Comparison of ENCODE assay signal across 7 cellular contexts in genomic region chrX:40170830-40171512, GRCh38.
DNase-seq lines count a peak whose midpoint lies in the region; ATAC-seq and TF ChIP-seq lines count a peak whose summit lies in the region.

No MANE protein-coding gene starts in this region.

- no peak for TF ChIP-seq POLR2A in gastroesophageal sphincter (IDR thresholded peaks at IDR 0.05)

- 13 to 31% methylated on average over 3 to 6 of the region's 17 CpGs for WGBS in gastroesophageal sphincter (ENCODE audit: low coverage in 1 of 2), 2 donors

- no peak for ATAC-seq in gastroesophageal sphincter
- no peak for ATAC-seq in GM21447 (IDR thresholded peaks at IDR 0.05; ENCODE audit: unreplicated experiment)
- no peak for ATAC-seq in HG02678 (IDR thresholded peaks at IDR 0.05; ENCODE audit: unreplicated experiment)

- no peak overlapping the region for H3K9ac ChIP-seq in SK-N-MC (ENCODE audit: insufficient read length)

- H3K27me3 ChIP-seq in H7 (ENCODE audit: control insufficient read depth, insufficient read depth, low read length) (peaks cover 47% of the 10 kb centered on the region; the same call in 1 of the 2 replicates), gastroesophageal sphincter (no peaks in the 10 kb centered on the region)

- no peak for TF ChIP-seq CTCF in gastroesophageal sphincter (IDR thresholded peaks at IDR 0.05)

- TF ChIP-seq EP300 in gastroesophageal sphincter (IDR thresholded peaks at IDR 0.05): no peak

- H3K4me1 ChIP-seq in gastroesophageal sphincter: peaks cover 0 to 59% (median 0%) of the 10 kb centered on the region in 3 donors

- H3K27ac ChIP-seq in SK-N-MC: peak overlapping the region; percentile 89
- H3K27ac ChIP-seq in gastroesophageal sphincter: peak overlapping the region; percentile 85 to 93 (median 92)

- no peaks in the 10 kb centered on the region for H3K9me3 ChIP-seq in SK-N-MC (ENCODE audit: low read depth, low read length)
- H3K9me3 ChIP-seq in gastroesophageal sphincter: no peaks in the 10 kb centered on the region

- DNase-seq in H7 (peak; percentile 64), SK-N-MC (ENCODE audit: low read depth, low spot score) (no peak)
- peak; percentile 43 for DNase-seq in stimulated activated CD8-positive, alpha-beta memory T cell treated with anti-CD3 and anti-CD28 coated beads, Interleukin-4, amount 100 ng/mL, for 48 hours
- no peak for DNase-seq in stimulated activated CD4-positive, alpha-beta T cell treated with anti-CD3 and anti-CD28 coated beads, Interleukin-2, amount 100 ng/mL, for 24 hours

- peak overlapping the region; percentile 66 for H3K4me3 ChIP-seq in H7 (ENCODE audit: insufficient read depth, low read depth, low read length)
- H3K4me3 ChIP-seq in SK-N-MC: peak overlapping the region; percentile 72
- H3K4me3 ChIP-seq in gastroesophageal sphincter: peak overlapping the region; percentile 41 to 56

- no peaks in the 10 kb centered on the region for H3K36me3 ChIP-seq in H7 (replicated peaks; ENCODE audit: control insufficient read depth, insufficient read depth, low read length)
- H3K36me3 ChIP-seq in SK-N-MC (ENCODE audit: insufficient read depth, low read length): no peaks in the 10 kb centered on the region
- H3K36me3 ChIP-seq in gastroesophageal sphincter: no peaks in the 10 kb centered on the region

Comparison
In these comparisons a context has a peak if more than half of its experiments do, and no peak if none do; other contexts are left out.
1. DNase-seq: peak in H7 (single experiment) and stimulated activated CD8-positive, alpha-beta memory T cell treated with anti-CD3 and anti-CD28 coated beads, Interleukin-4, amount 100 ng/mL, for 48 hours (single experiment); none in SK-N-MC (single experiment) and stimulated activated CD4-positive, alpha-beta T cell treated with anti-CD3 and anti-CD28 coated beads, Interleukin-2, amount 100 ng/mL, for 24 hours (0 of 2).
2. Peak in every context shown above with its lines, with median percentiles within 50 percentile points of each other: H3K4me3 ChIP-seq.